In genomic region chr22:39431821-39432251, GRCh38 we compare ENCODE assay signal across 14 cellular contexts. TPM values are rescaled to one million over a fixed set of nuclear protein-coding genes. Genes with fewer than 3 reads are reported as not detected.
DNase-seq lines count a peak whose midpoint lies in the region; ATAC-seq and TF ChIP-seq lines count a peak whose summit lies in the region.
"Had no signal": no experiment of that assay in that cellular context is flagged by ENCODE, and none has a peak within 500 bp of the region (broad histone marks: within the 10 kb centered on the region; RNA-seq: fewer than 3 reads in every experiment).

No MANE protein-coding gene starts in this region.

- peak; percentile 80 for ATAC-seq in left ventricle myocardium superior
- peak; percentile 33 for ATAC-seq in sciatic nerve
- ATAC-seq in HG03521 (IDR thresholded peaks at IDR 0.05; ENCODE audit: unreplicated experiment) = no peak

- H3K27me3 Mint-ChIP-seq in immature natural killer cell (ENCODE audit: low read depth in 3 of 3) = peaks cover 0 to 3% (median 0%) of the 10 kb centered on the region in 3 donors
- H3K27me3 Mint-ChIP-seq: activated CD4-positive, alpha-beta memory T cell treated with anti-CD3 and anti-CD28 coated beads, Interleukin-2, amount 10 ng/mL, durations not matched to agents 7 days and 5 days; activated naive CD4-positive, alpha-beta T cell treated with anti-CD3 and anti-CD28 coated beads, Interleukin-2, amount 50 U/mL, for 24 hours had no signal

- no peaks in the 10 kb centered on the region for H3K9me3 Mint-ChIP-seq in immature natural killer cell
- H3K9me3 Mint-ChIP-seq: activated CD4-positive, alpha-beta memory T cell treated with anti-CD3 and anti-CD28 coated beads, Interleukin-2, amount 10 ng/mL, durations not matched to agents 7 days and 5 days; activated naive CD4-positive, alpha-beta T cell treated with anti-CD3 and anti-CD28 coated beads, Interleukin-2, amount 50 U/mL, for 24 hours had no signal

- H3K4me3 ChIP-seq in brain microvascular endothelial cell (ENCODE audit: low read depth, low read length) = no peak overlapping the region
- H3K4me3 ChIP-seq: SK-N-MC had no signal

- peaks cover 0 to 2% of the 10 kb centered on the region in 2 donors for H3K4me1 Mint-ChIP-seq in immature natural killer cell
- H3K4me1 Mint-ChIP-seq: activated CD4-positive, alpha-beta memory T cell treated with anti-CD3 and anti-CD28 coated beads, Interleukin-2, amount 10 ng/mL, durations not matched to agents 7 days and 5 days; activated naive CD4-positive, alpha-beta T cell treated with anti-CD3 and anti-CD28 coated beads, Interleukin-2, amount 50 U/mL, for 24 hours had no signal

- H3K27me3 ChIP-seq in brain microvascular endothelial cell (replicated peaks) = no peaks in the 10 kb centered on the region

- no peak for TF ChIP-seq CTCF in brain microvascular endothelial cell (IDR thresholded peaks at IDR 0.05; ENCODE audit: low read depth, low read length, missing control alignments)

- H3K36me3 ChIP-seq in brain microvascular endothelial cell (replicated peaks) = peaks cover 4% of the 10 kb centered on the region

- no peak overlapping the region for H3K4me3 Mint-ChIP-seq in immature natural killer cell
- H3K4me3 Mint-ChIP-seq: activated CD4-positive, alpha-beta memory T cell treated with anti-CD3 and anti-CD28 coated beads, Interleukin-2, amount 10 ng/mL, durations not matched to agents 7 days and 5 days; activated naive CD4-positive, alpha-beta T cell treated with anti-CD3 and anti-CD28 coated beads, Interleukin-2, amount 50 U/mL, for 24 hours had no signal

- peak overlapping the region in 1 of 6 donors; percentile 10 for H3K27ac Mint-ChIP-seq in immature natural killer cell
- H3K27ac Mint-ChIP-seq: activated CD4-positive, alpha-beta memory T cell treated with anti-CD3 and anti-CD28 coated beads, Interleukin-2, amount 10 ng/mL, durations not matched to agents 7 days and 5 days; activated naive CD4-positive, alpha-beta T cell treated with anti-CD3 and anti-CD28 coated beads, Interleukin-2, amount 50 U/mL, for 24 hours had no signal

- peaks cover 0 to 15% (median 0%) of the 10 kb centered on the region in 3 donors for H3K36me3 Mint-ChIP-seq in immature natural killer cell

- in situ Hi-C loops in brain microvascular endothelial cell (cut with HindIII; ENCODE audit: low pct_ligation_motif_present, low sequenced_read_pairs) = no loop called here

- peak overlapping the region; percentile 59 for H3K27ac ChIP-seq in brain microvascular endothelial cell
- H3K27ac ChIP-seq: SK-N-MC had no signal

- intact Hi-C loops in left ventricle myocardium superior (cut with micrococcal nuclease) = no loop called here
- intact Hi-C loops in sciatic nerve (cut with DNase I) = no loop called here

- peak; percentile 38 for DNase-seq in AG08396 (ENCODE audit: low spot score)
- peak; percentile 57 for DNase-seq in brain microvascular endothelial cell
- DNase-seq in left ventricle myocardium superior = peak; percentile 66
- DNase-seq in sciatic nerve (ENCODE audit: low spot score) = no peak
- DNase-seq in middle frontal gyrus (ENCODE audit: extremely low spot score, low spot score) = no peak
- no peak for DNase-seq in DMS114 treated with DMSO at 0.1 percent for 48 hours (lab: John Stamatoyannopoulos, UW; ENCODE audit: unreplicated experiment)
- no peak for DNase-seq in immature natural killer cell
- DNase-seq: activated CD4-positive, alpha-beta memory T cell treated with anti-CD3 and anti-CD28 coated beads, Interleukin-2, amount 10 ng/mL, durations not matched to agents 7 days and 5 days; NCI-H1105; NCI-H82 had no signal

RNA-seq across cellular contexts. Expression of gene MGAT3, which starts 25.0 kb away (rescaled TPM):
- total RNA-seq in left ventricle myocardium superior = 6.3 TPM
- 56.5 TPM for total RNA-seq in sciatic nerve
- polyA plus RNA-seq in immature natural killer cell = not detected
- polyA plus RNA-seq: keratinocyte had no signal

RNA-seq across cellular contexts. Expression of gene TAB1, which starts 32.3 kb away (rescaled TPM):
- total RNA-seq in left ventricle myocardium superior (18.4 TPM), sciatic nerve (42.0 TPM)
- polyA plus RNA-seq in immature natural killer cell = 1 to 10 TPM in 2 of 3 donors, under 1 TPM in 1; 0.89 to 3.5 (median 2.0) TPM

Comparison
In these comparisons a context has a peak if more than half of its experiments do, and no peak if none do; other contexts are left out.
1. DNase-seq: peak in AG08396 (single experiment), brain microvascular endothelial cell (single experiment) and left ventricle myocardium superior (single experiment); none in sciatic nerve (single experiment), middle frontal gyrus (single experiment), DMS114 treated with DMSO at 0.1 percent for 48 hours (single experiment) and immature natural killer cell (0 of 3).